Comparison of ENCODE assay signal across 1 cellular context in genomic region chr7:27727058-27727457, GRCh38.
TF ChIP-seq lines count a peak whose summit lies in the region.

No MANE protein-coding gene starts in this region.

TF ChIP-seq in GM12878, 131 proteins besides CTCF, POLR2A, EP300 and RAD21 (continued from another document):
- TF ChIP-seq RELA (IDR thresholded peaks at IDR 0.05; ENCODE audit: borderline replicate concordance, partially characterized antibody): no peak
- TF ChIP-seq, protein P1, sequence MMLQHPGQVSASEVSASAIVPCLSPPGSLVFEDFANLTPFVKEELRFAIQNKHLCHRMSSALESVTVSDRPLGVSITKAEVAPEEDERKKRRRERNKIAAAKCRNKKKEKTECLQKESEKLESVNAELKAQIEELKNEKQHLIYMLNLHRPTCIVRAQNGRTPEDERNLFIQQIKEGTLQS (IDR thresholded peaks at IDR 0.05; ENCODE audit: borderline replicate concordance, extremely low read depth, low read depth, low read length): no peak
- TF ChIP-seq REST (IDR thresholded peaks at IDR 0.05; ENCODE audit: low read depth, low read length): no peak
- TF ChIP-seq SP1 (IDR thresholded peaks at IDR 0.05; ENCODE audit: low read depth, low read length): no peak
- no peak for TF ChIP-seq YY1 (IDR thresholded peaks at IDR 0.05; ENCODE audit: low read depth, low read length)
